Comparison of ENCODE assay signal across 1 cellular context in the genomic region with DNA sequence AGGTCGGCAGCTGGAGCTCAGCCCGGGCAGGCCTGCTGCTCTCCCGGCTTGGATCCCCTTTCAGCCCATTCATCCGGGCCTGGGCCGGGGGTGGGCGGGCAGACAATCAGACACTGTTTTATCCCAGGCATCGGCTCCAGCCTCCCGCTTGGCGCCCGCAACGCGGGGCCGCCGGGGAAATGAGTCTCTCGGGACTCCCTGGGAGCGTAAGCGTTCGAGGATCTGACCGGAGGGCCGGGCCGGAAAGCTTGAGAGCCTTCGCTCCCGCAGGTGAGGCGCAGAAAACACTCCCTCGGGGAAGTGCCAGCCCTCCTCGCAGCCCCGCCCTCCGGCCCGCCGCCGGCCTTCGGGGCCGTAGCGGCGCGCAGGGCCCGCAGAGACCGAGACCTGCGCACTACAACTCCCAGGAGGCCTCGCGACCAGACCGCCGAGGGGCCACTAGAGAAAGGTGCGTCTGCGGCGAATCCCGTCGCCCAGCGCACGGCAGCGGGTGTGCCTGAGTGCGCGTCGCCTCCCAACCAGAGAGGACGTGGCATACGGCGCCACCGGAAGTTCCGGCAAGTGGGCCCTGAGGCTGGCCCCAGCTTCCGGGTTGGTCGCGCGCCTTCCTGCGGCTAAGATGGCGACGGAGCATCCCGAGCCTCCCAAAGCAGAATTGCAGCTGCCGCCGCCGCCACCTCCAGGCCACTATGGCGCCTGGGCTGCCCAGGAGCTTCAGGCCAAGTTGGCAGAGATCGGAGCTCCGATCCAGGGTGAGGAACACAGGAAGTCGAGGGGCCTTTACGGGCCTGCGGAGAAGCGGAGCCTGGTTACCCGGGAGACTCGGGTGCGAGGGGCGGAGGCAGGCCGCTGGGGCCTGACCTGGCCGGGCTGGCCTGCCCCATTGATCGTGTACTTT.
A peak's percentile ranks its signal among the peaks of the same experiment; 100 is the strongest.
TF ChIP-seq lines count a peak whose summit lies in the region.

A gene with protein sequence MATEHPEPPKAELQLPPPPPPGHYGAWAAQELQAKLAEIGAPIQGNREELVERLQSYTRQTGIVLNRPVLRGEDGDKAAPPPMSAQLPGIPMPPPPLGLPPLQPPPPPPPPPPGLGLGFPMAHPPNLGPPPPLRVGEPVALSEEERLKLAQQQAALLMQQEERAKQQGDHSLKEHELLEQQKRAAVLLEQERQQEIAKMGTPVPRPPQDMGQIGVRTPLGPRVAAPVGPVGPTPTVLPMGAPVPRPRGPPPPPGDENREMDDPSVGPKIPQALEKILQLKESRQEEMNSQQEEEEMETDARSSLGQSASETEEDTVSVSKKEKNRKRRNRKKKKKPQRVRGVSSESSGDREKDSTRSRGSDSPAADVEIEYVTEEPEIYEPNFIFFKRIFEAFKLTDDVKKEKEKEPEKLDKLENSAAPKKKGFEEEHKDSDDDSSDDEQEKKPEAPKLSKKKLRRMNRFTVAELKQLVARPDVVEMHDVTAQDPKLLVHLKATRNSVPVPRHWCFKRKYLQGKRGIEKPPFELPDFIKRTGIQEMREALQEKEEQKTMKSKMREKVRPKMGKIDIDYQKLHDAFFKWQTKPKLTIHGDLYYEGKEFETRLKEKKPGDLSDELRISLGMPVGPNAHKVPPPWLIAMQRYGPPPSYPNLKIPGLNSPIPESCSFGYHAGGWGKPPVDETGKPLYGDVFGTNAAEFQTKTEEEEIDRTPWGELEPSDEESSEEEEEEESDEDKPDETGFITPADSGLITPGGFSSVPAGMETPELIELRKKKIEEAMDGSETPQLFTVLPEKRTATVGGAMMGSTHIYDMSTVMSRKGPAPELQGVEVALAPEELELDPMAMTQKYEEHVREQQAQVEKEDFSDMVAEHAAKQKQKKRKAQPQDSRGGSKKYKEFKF (plus strand): TSS at position 599 of the 898 bp plus-strand sequence. CDS start 21 bp downstream, at position 620.

TF ChIP-seq in K562, 482 proteins besides CTCF, POLR2A, EP300 and RAD21 (continued from another document and continues in another):
- TF ChIP-seq, protein P1, sequence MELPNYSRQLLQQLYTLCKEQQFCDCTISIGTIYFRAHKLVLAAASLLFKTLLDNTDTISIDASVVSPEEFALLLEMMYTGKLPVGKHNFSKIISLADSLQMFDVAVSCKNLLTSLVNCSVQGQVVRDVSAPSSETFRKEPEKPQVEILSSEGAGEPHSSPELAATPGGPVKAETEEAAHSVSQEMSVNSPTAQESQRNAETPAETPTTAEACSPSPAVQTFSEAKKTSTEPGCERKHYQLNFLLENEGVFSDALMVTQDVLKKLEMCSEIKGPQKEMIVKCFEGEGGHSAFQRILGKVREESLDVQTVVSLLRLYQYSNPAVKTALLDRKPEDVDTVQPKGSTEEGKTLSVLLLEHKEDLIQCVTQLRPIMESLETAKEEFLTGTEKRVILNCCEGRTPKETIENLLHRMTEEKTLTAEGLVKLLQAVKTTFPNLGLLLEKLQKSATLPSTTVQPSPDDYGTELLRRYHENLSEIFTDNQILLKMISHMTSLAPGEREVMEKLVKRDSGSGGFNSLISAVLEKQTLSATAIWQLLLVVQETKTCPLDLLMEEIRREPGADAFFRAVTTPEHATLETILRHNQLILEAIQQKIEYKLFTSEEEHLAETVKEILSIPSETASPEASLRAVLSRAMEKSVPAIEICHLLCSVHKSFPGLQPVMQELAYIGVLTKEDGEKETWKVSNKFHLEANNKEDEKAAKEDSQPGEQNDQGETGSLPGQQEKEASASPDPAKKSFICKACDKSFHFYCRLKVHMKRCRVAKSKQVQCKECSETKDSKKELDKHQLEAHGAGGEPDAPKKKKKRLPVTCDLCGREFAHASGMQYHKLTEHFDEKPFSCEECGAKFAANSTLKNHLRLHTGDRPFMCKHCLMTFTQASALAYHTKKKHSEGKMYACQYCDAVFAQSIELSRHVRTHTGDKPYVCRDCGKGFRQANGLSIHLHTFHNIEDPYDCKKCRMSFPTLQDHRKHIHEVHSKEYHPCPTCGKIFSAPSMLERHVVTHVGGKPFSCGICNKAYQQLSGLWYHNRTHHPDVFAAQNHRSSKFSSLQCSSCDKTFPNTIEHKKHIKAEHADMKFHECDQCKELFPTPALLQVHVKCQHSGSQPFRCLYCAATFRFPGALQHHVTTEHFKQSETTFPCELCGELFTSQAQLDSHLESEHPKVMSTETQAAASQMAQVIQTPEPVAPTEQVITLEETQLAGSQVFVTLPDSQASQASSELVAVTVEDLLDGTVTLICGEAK (IDR thresholded peaks at IDR 0.05) = peak; percentile 98
- TF ChIP-seq, protein P1 (CRISPR knock-in tag; IDR thresholded peaks at IDR 0.05) = no peak
- peak; percentile 57; the same call in 1 of the 2 replicates for TF ChIP-seq SREBF1 (IDR thresholded peaks at IDR 0.05; ENCODE audit: borderline replicate concordance, low read depth, low read length)
- TF ChIP-seq SAP30 (IDR thresholded peaks at IDR 0.05; ENCODE audit: borderline replicate concordance, insufficient read depth, low read depth, low read length, poor library complexity, severe bottlenecking) = peak; percentile 41
- TF ChIP-seq PTTG1 (tag; IDR thresholded peaks at IDR 0.05; ENCODE audit: low read depth) = no peak
- peak; percentile 78 for TF ChIP-seq E2F3 (CRISPR knock-in tag; IDR thresholded peaks at IDR 0.05)
- TF ChIP-seq, protein P2, sequence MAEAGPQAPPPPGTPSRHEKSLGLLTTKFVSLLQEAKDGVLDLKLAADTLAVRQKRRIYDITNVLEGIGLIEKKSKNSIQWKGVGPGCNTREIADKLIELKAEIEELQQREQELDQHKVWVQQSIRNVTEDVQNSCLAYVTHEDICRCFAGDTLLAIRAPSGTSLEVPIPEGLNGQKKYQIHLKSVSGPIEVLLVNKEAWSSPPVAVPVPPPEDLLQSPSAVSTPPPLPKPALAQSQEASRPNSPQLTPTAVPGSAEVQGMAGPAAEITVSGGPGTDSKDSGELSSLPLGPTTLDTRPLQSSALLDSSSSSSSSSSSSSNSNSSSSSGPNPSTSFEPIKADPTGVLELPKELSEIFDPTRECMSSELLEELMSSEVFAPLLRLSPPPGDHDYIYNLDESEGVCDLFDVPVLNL (CRISPR knock-in tag; IDR thresholded peaks at IDR 0.05; ENCODE audit: low read depth) = no peak; the same call in 1 of the 2 replicates
- TF ChIP-seq TAF1 (IDR thresholded peaks at IDR 0.05; ENCODE audit: control insufficient read depth, extremely low read depth, insufficient read depth, low read length, severe bottlenecking) = peak; percentile 91
- no peak for TF ChIP-seq FOXM1 (IDR thresholded peaks at IDR 0.05; ENCODE audit: low read depth)
- TF ChIP-seq FOXM1 (CRISPR knock-in tag; IDR thresholded peaks at IDR 0.05; ENCODE audit: low read depth) = peak; percentile 93
- 0 out of 2 replicates have a peak, but pooled peaks have one; percentile 9 for TF ChIP-seq CEBPG (CRISPR knock-in tag; IDR thresholded peaks at IDR 0.05)
- no peak for TF ChIP-seq CEBPG (tag; conservative IDR thresholded peaks at IDR 0.05 in 1 of 2, IDR thresholded peaks at IDR 0.05 in 1 of 2)
- TF ChIP-seq RBM39 (optimal IDR thresholded peaks at IDR 0.05; ENCODE audit: low read depth, low read length) = no peak
- TF ChIP-seq FUS (optimal IDR thresholded peaks at IDR 0.05; ENCODE audit: low read depth, low read length) = peak; percentile 63
- TF ChIP-seq, protein P3, sequence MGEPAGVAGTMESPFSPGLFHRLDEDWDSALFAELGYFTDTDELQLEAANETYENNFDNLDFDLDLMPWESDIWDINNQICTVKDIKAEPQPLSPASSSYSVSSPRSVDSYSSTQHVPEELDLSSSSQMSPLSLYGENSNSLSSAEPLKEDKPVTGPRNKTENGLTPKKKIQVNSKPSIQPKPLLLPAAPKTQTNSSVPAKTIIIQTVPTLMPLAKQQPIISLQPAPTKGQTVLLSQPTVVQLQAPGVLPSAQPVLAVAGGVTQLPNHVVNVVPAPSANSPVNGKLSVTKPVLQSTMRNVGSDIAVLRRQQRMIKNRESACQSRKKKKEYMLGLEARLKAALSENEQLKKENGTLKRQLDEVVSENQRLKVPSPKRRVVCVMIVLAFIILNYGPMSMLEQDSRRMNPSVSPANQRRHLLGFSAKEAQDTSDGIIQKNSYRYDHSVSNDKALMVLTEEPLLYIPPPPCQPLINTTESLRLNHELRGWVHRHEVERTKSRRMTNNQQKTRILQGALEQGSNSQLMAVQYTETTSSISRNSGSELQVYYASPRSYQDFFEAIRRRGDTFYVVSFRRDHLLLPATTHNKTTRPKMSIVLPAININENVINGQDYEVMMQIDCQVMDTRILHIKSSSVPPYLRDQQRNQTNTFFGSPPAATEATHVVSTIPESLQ (CRISPR knock-in tag; IDR thresholded peaks at IDR 0.05) = peak; percentile 63; the same call in 1 of the 2 replicates
- TF ChIP-seq STAG1 (CRISPR knock-in tag; IDR thresholded peaks at IDR 0.05; ENCODE audit: borderline replicate concordance) = 0 out of 2 replicates have a peak, but pooled peaks have one; percentile 12
- peak; percentile 84; the same call in 1 of the 2 replicates for TF ChIP-seq ESRRA (IDR thresholded peaks at IDR 0.05; ENCODE audit: borderline replicate concordance, low read depth)
- TF ChIP-seq CBFB (CRISPR knock-in tag; IDR thresholded peaks at IDR 0.05) = peak; percentile 88
- TF ChIP-seq HSF4 (CRISPR knock-in tag; IDR thresholded peaks at IDR 0.05; ENCODE audit: borderline replicate concordance) = 0 out of 2 replicates have a peak, but pooled peaks have one; percentile 16
- TF ChIP-seq NFRKB (IDR thresholded peaks at IDR 0.05; ENCODE audit: low read depth) = peak; percentile 92
- peak; percentile 54 to 59; a peak in 2 of 4 replicates for TF ChIP-seq FOXK2 (conservative IDR thresholded peaks at IDR 0.05 in 1 of 2, IDR thresholded peaks at IDR 0.05 in 1 of 2; ENCODE audit: low read depth in 2 of 2)
- TF ChIP-seq ZNF695 (CRISPR knock-in tag; IDR thresholded peaks at IDR 0.05) = no peak
- TF ChIP-seq NR2C2 (CRISPR knock-in tag; IDR thresholded peaks at IDR 0.05) = 0 out of 2 replicates have a peak, but pooled peaks have one; percentile 66
- peak; percentile 94 for TF ChIP-seq NR2C2 (tag; IDR thresholded peaks at IDR 0.05)
- TF ChIP-seq, protein P4, sequence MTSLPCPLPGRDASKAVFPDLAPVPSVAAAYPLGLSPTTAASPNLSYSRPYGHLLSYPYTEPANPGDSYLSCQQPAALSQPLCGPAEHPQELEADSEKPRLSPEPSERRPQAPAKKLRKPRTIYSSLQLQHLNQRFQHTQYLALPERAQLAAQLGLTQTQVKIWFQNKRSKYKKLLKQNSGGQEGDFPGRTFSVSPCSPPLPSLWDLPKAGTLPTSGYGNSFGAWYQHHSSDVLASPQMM (CRISPR knock-in tag; IDR thresholded peaks at IDR 0.05) = no peak
- no peak for TF ChIP-seq TOE1 (IDR thresholded peaks at IDR 0.05; ENCODE audit: borderline replicate concordance)
- TF ChIP-seq TOE1 (CRISPR knock-in tag; IDR thresholded peaks at IDR 0.05; ENCODE audit: borderline replicate concordance, low read depth) = no peak
- TF ChIP-seq, protein P5, sequence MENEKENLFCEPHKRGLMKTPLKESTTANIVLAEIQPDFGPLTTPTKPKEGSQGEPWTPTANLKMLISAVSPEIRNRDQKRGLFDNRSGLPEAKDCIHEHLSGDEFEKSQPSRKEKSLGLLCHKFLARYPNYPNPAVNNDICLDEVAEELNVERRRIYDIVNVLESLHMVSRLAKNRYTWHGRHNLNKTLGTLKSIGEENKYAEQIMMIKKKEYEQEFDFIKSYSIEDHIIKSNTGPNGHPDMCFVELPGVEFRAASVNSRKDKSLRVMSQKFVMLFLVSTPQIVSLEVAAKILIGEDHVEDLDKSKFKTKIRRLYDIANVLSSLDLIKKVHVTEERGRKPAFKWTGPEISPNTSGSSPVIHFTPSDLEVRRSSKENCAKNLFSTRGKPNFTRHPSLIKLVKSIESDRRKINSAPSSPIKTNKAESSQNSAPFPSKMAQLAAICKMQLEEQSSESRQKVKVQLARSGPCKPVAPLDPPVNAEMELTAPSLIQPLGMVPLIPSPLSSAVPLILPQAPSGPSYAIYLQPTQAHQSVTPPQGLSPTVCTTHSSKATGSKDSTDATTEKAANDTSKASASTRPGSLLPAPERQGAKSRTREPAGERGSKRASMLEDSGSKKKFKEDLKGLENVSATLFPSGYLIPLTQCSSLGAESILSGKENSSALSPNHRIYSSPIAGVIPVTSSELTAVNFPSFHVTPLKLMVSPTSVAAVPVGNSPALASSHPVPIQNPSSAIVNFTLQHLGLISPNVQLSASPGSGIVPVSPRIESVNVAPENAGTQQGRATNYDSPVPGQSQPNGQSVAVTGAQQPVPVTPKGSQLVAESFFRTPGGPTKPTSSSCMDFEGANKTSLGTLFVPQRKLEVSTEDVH (IDR thresholded peaks at IDR 0.05; ENCODE audit: low read depth, partially characterized antibody) = peak; percentile 94
- peak; percentile 69; the same call in 1 of the 2 replicates for TF ChIP-seq BRD4 (IDR thresholded peaks at IDR 0.05)
- TF ChIP-seq CREB1 (IDR thresholded peaks at IDR 0.05) = peak; percentile 94
- peak; percentile 96 for TF ChIP-seq CREB1 (CRISPR knock-in tag; IDR thresholded peaks at IDR 0.05)
- TF ChIP-seq RB1 (IDR thresholded peaks at IDR 0.05; ENCODE audit: low read depth) = peak; percentile 69; the same call in 1 of the 2 replicates
- TF ChIP-seq, protein P6, sequence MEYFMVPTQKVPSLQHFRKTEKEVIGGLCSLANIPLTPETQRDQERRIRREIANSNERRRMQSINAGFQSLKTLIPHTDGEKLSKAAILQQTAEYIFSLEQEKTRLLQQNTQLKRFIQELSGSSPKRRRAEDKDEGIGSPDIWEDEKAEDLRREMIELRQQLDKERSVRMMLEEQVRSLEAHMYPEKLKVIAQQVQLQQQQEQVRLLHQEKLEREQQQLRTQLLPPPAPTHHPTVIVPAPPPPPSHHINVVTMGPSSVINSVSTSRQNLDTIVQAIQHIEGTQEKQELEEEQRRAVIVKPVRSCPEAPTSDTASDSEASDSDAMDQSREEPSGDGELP (CRISPR knock-in tag; IDR thresholded peaks at IDR 0.05; ENCODE audit: borderline replicate concordance) = peak; percentile 90
- peak; percentile 86; the same call in 1 of the 2 replicates for TF ChIP-seq ZNF184 (CRISPR knock-in tag; IDR thresholded peaks at IDR 0.05)
- TF ChIP-seq KDM5B (IDR thresholded peaks at IDR 0.05; ENCODE audit: insufficient replicate concordance, low read depth, low read length) = peak; percentile 83
- TF ChIP-seq SP1 (CRISPR knock-in tag; IDR thresholded peaks at IDR 0.05) = peak; percentile 89
- TF ChIP-seq CBFA2T2 (conservative IDR thresholded peaks at IDR 0.05) = no peak
